20 cellular contexts compared by ENCODE assay signal in genomic region chr1:224489585-224490365, GRCh38.
"Had no signal": no experiment of that assay in that cellular context is flagged by ENCODE, and none has a peak within 500 bp of the region (broad histone marks: within the 10 kb centered on the region; RNA-seq: fewer than 3 reads in every experiment).

No MANE protein-coding gene starts in this region.

- H3K36me3 ChIP-seq: adrenal gland, colonic mucosa, gastrocnemius medialis, heart right ventricle, thyroid gland had no signal

- DNase-seq: activated CD4-positive, CD25-positive, alpha-beta regulatory T cell treated with anti-CD3 and anti-CD28 coated beads, Interleukin-2, amount 50 U/mL, for 72 hours; activated CD8-positive, alpha-beta memory T cell treated with anti-CD3 and anti-CD28 coated beads, Interleukin-2, amount 50 U/mL, for 4 hours; activated CD8-positive, alpha-beta T cell treated with anti-CD3 and anti-CD28 coated beads for 36 hours; activated naive CD4-positive, alpha-beta T cell treated with Interleukin-2 at 50 U/mL for 16 hours; adrenal gland; caudate nucleus; colonic mucosa; effector CD4-positive, alpha-beta T cell; gastrocnemius medialis; heart right ventricle; islet precursor cell; left ventricle myocardium superior; mesendoderm; retina; T-helper 9 cell; thyroid gland had no signal

- ATAC-seq: gastrocnemius medialis, heart right ventricle, left ventricle myocardium superior had no signal

- H3K4me3 ChIP-seq: adrenal gland, colonic mucosa, gastrocnemius medialis, heart right ventricle, skin epidermis, thyroid gland had no signal

- H3K27ac ChIP-seq: adrenal gland, colonic mucosa, gastrocnemius medialis, heart right ventricle, skin epidermis, thyroid gland had no signal

- H3K4me1 ChIP-seq: adrenal gland, colonic mucosa, gastrocnemius medialis, heart right ventricle, thyroid gland had no signal

- H3K9me3 Mint-ChIP-seq: activated CD8-positive, alpha-beta T cell treated with anti-CD3 and anti-CD28 coated beads for 36 hours; activated T-helper 1 cell treated with anti-CD3 and anti-CD28 coated beads, Interleukin-12 subunit alpha, Interleukin-12 subunit beta, Interleukin-2, Interleukin-4 antibody, amounts not matched to agents 30 ng/mL and 10 ng/mL and 1 ng/mL, durations not matched to agents 14 hours and 24 hours and 36 hours had no signal

- H3K27me3 Mint-ChIP-seq: activated CD8-positive, alpha-beta T cell treated with anti-CD3 and anti-CD28 coated beads for 36 hours had no signal

- H3K27me3 ChIP-seq: adrenal gland, colonic mucosa, gastrocnemius medialis, heart right ventricle, thyroid gland had no signal

- H3K9me3 ChIP-seq: adrenal gland, colonic mucosa, gastrocnemius medialis, heart right ventricle, thyroid gland had no signal

- H3K4me3 Mint-ChIP-seq: activated CD8-positive, alpha-beta T cell treated with anti-CD3 and anti-CD28 coated beads for 36 hours; activated T-helper 1 cell treated with anti-CD3 and anti-CD28 coated beads, Interleukin-12 subunit alpha, Interleukin-12 subunit beta, Interleukin-2, Interleukin-4 antibody, amounts not matched to agents 30 ng/mL and 10 ng/mL and 1 ng/mL, durations not matched to agents 14 hours and 24 hours and 36 hours had no signal

- FAIRE-seq: endothelial cell of umbilical vein, urothelium cell line had no signal

- H3K27ac Mint-ChIP-seq: activated CD8-positive, alpha-beta T cell treated with anti-CD3 and anti-CD28 coated beads for 36 hours; activated T-helper 1 cell treated with anti-CD3 and anti-CD28 coated beads, Interleukin-12 subunit alpha, Interleukin-12 subunit beta, Interleukin-2, Interleukin-4 antibody, amounts not matched to agents 30 ng/mL and 10 ng/mL and 1 ng/mL, durations not matched to agents 14 hours and 24 hours and 36 hours had no signal
